ENCODE assay signal across 15 cellular contexts in genomic region chr5:143010335-143010734, GRCh38.
DNase-seq lines count a peak whose midpoint lies in the region; ATAC-seq, FAIRE-seq and TF ChIP-seq lines count a peak whose summit lies in the region.
"Had no signal": no experiment of that assay in that cellular context is flagged by ENCODE, and none has a peak within 500 bp of the region (broad histone marks: within the 10 kb centered on the region; RNA-seq: fewer than 3 reads in every experiment).

No MANE protein-coding gene starts in this region.

- no peaks in the 10 kb centered on the region for H3K36me3 ChIP-seq in astrocyte (ENCODE audit: insufficient read depth, low read length)
- H3K36me3 ChIP-seq: MG63 had no signal

- no peak overlapping the region for H2AFZ ChIP-seq in astrocyte (ENCODE audit: low read depth, low read length)

- H3K4me3 Mint-ChIP-seq in activated CD4-positive, alpha-beta memory T cell treated with anti-CD3 and anti-CD28 coated beads for 36 hours = no peak overlapping the region
- no peak overlapping the region for H3K4me3 Mint-ChIP-seq in activated CD4-positive, alpha-beta memory T cell treated with anti-CD3 and anti-CD28 coated beads, Interleukin-2, amount 10 ng/mL, durations not matched to agents 7 days and 5 days
- no peak overlapping the region for H3K4me3 Mint-ChIP-seq in astrocyte (ENCODE audit: unreplicated experiment)

- H3K27ac ChIP-seq in astrocyte (ENCODE audit: low read depth, low read length) = peak overlapping the region; percentile 63
- H3K27ac ChIP-seq: HL-60 had no signal

- FAIRE-seq in astrocyte (lab: Jason Lieb, UNC) = no peak

- no peaks in the 10 kb centered on the region for H3K79me2 ChIP-seq in astrocyte (ENCODE audit: insufficient read depth, low read length)

- no peaks in the 10 kb centered on the region for H3K9me3 Mint-ChIP-seq in activated CD4-positive, alpha-beta memory T cell treated with anti-CD3 and anti-CD28 coated beads for 36 hours
- no peaks in the 10 kb centered on the region for H3K9me3 Mint-ChIP-seq in activated CD4-positive, alpha-beta memory T cell treated with anti-CD3 and anti-CD28 coated beads, Interleukin-2, amount 10 ng/mL, durations not matched to agents 7 days and 5 days
- H3K9me3 Mint-ChIP-seq in astrocyte (ENCODE audit: unreplicated experiment) = no peaks in the 10 kb centered on the region

- H3K4me2 ChIP-seq in astrocyte (ENCODE audit: low read length) = no peak overlapping the region

- CTCF ChIA-PET in activated CD4-positive, alpha-beta memory T cell treated with anti-CD3 and anti-CD28 coated beads for 36 hours (lab: Charles Lee) = interaction anchor here (1.2 to 2.5 kb wide), 4 partner anchors 14 to 816 kb away, joined by 3 to 10 read pairs (median 4); no protein-coding TSS in a partner anchor
- CTCF ChIA-PET in activated CD4-positive, alpha-beta memory T cell treated with anti-CD3 and anti-CD28 coated beads, Interleukin-2, amount 10 ng/mL, durations not matched to agents 7 days and 5 days (lab: Charles Lee) = interaction anchor here (1.7 kb wide), 1 partner anchor 14 kb away, joined by 5 read pairs; no protein-coding TSS in a partner anchor

- H4K20me1 ChIP-seq in astrocyte (ENCODE audit: insufficient read depth, low read length) = no peaks in the 10 kb centered on the region

- H3K36me3 Mint-ChIP-seq in activated CD4-positive, alpha-beta memory T cell treated with anti-CD3 and anti-CD28 coated beads for 36 hours = peaks cover 4% of the 10 kb centered on the region
- peaks cover 17% of the 10 kb centered on the region for H3K36me3 Mint-ChIP-seq in activated CD4-positive, alpha-beta memory T cell treated with anti-CD3 and anti-CD28 coated beads, Interleukin-2, amount 10 ng/mL, durations not matched to agents 7 days and 5 days (ENCODE audit: low read depth)
- no peaks in the 10 kb centered on the region for H3K36me3 Mint-ChIP-seq in astrocyte (ENCODE audit: low read depth, unreplicated experiment)

- H3K4me3 ChIP-seq in astrocyte (ENCODE audit: insufficient read depth, low read depth, low read length) = no peak overlapping the region
- H3K4me3 ChIP-seq: MG63 had no signal

- peaks cover 12% of the 10 kb centered on the region for H3K4me1 ChIP-seq in astrocyte (ENCODE audit: insufficient read depth, low read length)

- intact Hi-C loops in activated CD4-positive, alpha-beta memory T cell treated with anti-CD3 and anti-CD28 coated beads for 36 hours (cut with micrococcal nuclease) = no loop called here
- intact Hi-C loops in left ventricle myocardium superior (cut with micrococcal nuclease) = loop anchor here (10.0 kb wide), 1 partner anchor 814 kb away; no protein-coding TSS in a partner anchor

- no peak overlapping the region for H3K9ac ChIP-seq in astrocyte (ENCODE audit: low read length)

- POLR2A ChIA-PET in activated CD4-positive, alpha-beta memory T cell treated with anti-CD3 and anti-CD28 coated beads for 36 hours (lab: Charles Lee) = interaction anchor here (0.6 to 1.9 kb wide), 2 partner anchors 29 to 818 kb away, joined by 4 to 9 read pairs; no protein-coding TSS in a partner anchor
- POLR2A ChIA-PET in activated CD4-positive, alpha-beta memory T cell treated with anti-CD3 and anti-CD28 coated beads, Interleukin-2, amount 10 ng/mL, durations not matched to agents 7 days and 5 days (lab: Charles Lee) = interaction anchor here (2.9 kb wide), 1 partner anchor 394 kb away, joined by 28 read pairs; the partner anchor contains the start of gene NR3C1

- ATAC-seq in GM19467 (IDR thresholded peaks at IDR 0.05; ENCODE audit: unreplicated experiment) = no peak
- no peak for ATAC-seq in left ventricle myocardium superior

- no peaks in the 10 kb centered on the region for H3K9me3 ChIP-seq in astrocyte (ENCODE audit: insufficient read depth, low read depth, low read length)

- H3K4me1 Mint-ChIP-seq in activated CD4-positive, alpha-beta memory T cell treated with anti-CD3 and anti-CD28 coated beads for 36 hours (ENCODE audit: low read depth) = peaks cover 57% of the 10 kb centered on the region
- H3K4me1 Mint-ChIP-seq in activated CD4-positive, alpha-beta memory T cell treated with anti-CD3 and anti-CD28 coated beads, Interleukin-2, amount 10 ng/mL, durations not matched to agents 7 days and 5 days = peaks cover 54% of the 10 kb centered on the region
- H3K4me1 Mint-ChIP-seq in astrocyte (ENCODE audit: low read depth, unreplicated experiment) = peaks cover 46% of the 10 kb centered on the region

- no peak for TF ChIP-seq CTCF in astrocyte (IDR thresholded peaks at IDR 0.05; ENCODE audit: insufficient read depth, low read depth, low read length)

- H3K27me3 Mint-ChIP-seq in activated CD4-positive, alpha-beta memory T cell treated with anti-CD3 and anti-CD28 coated beads for 36 hours = no peaks in the 10 kb centered on the region
- no peaks in the 10 kb centered on the region for H3K27me3 Mint-ChIP-seq in activated CD4-positive, alpha-beta memory T cell treated with anti-CD3 and anti-CD28 coated beads, Interleukin-2, amount 10 ng/mL, durations not matched to agents 7 days and 5 days
- no peaks in the 10 kb centered on the region for H3K27me3 Mint-ChIP-seq in astrocyte (ENCODE audit: low read depth, unreplicated experiment)
- H3K27me3 Mint-ChIP-seq: progenitor cell of endocrine pancreas had no signal

- no peak for DNase-seq in activated CD4-positive, alpha-beta memory T cell treated with anti-CD3 and anti-CD28 coated beads for 36 hours
- no peak for DNase-seq in activated CD4-positive, alpha-beta memory T cell treated with anti-CD3 and anti-CD28 coated beads, Interleukin-2, amount 10 ng/mL, durations not matched to agents 7 days and 5 days
- peak; percentile 81 for DNase-seq in NCI-H2171 (lab: John Stamatoyannopoulos, UW)
- peak; percentile 38 for DNase-seq in astrocyte (ENCODE audit: low read depth)
- peak; percentile 81 for DNase-seq in renal cortical epithelial cell (ENCODE audit: low read depth)
- no peak for DNase-seq in NCI-H1436 (lab: John Stamatoyannopoulos, UW)
- DNase-seq in left ventricle myocardium superior = no peak
- DNase-seq: erythroblast; hippocampal formation; MG63; midbrain; stimulated activated naive CD4-positive, alpha-beta T cell had no signal

- no peaks in the 10 kb centered on the region for H3K27me3 ChIP-seq in astrocyte (ENCODE audit: insufficient read depth, low read length)
- H3K27me3 ChIP-seq: MG63 had no signal

- peak overlapping the region; percentile 42 for H3K27ac Mint-ChIP-seq in activated CD4-positive, alpha-beta memory T cell treated with anti-CD3 and anti-CD28 coated beads for 36 hours
- no peak overlapping the region for H3K27ac Mint-ChIP-seq in activated CD4-positive, alpha-beta memory T cell treated with anti-CD3 and anti-CD28 coated beads, Interleukin-2, amount 10 ng/mL, durations not matched to agents 7 days and 5 days
- H3K27ac Mint-ChIP-seq in astrocyte (ENCODE audit: unreplicated experiment) = peak overlapping the region; percentile 49
- H3K27ac Mint-ChIP-seq: progenitor cell of endocrine pancreas had no signal

Comparison
In these comparisons a context has a peak if more than half of its experiments do, and no peak if none do; other contexts are left out.
1. DNase-seq: peak in NCI-H2171 (single experiment), astrocyte (single experiment) and renal cortical epithelial cell (single experiment); none in activated CD4-positive, alpha-beta memory T cell treated with anti-CD3 and anti-CD28 coated beads for 36 hours (single experiment), activated CD4-positive, alpha-beta memory T cell treated with anti-CD3 and anti-CD28 coated beads, Interleukin-2, amount 10 ng/mL, durations not matched to agents 7 days and 5 days (single experiment), NCI-H1436 (single experiment) and left ventricle myocardium superior (single experiment).